ENCODE assay signal across 20 cellular contexts in genomic region chr1:199373139-199373538, GRCh38.
A peak's percentile ranks its signal among the peaks of the same experiment; 100 is the strongest.
DNase-seq lines count a peak whose midpoint lies in the region; ATAC-seq, FAIRE-seq and TF ChIP-seq lines count a peak whose summit lies in the region.
"Had no signal": no experiment of that assay in that cellular context is flagged by ENCODE, and none has a peak within 500 bp of the region (broad histone marks: within the 10 kb centered on the region; RNA-seq: fewer than 3 reads in every experiment).

No MANE protein-coding gene starts in this region.

- H3K27me3 Mint-ChIP-seq in activated CD8-positive, alpha-beta T cell treated with anti-CD3 and anti-CD28 coated beads for 36 hours, result peaks cover 4% of the 10 kb centered on the region
- H3K27me3 Mint-ChIP-seq in activated CD8-positive, alpha-beta T cell treated with anti-CD3 and anti-CD28 coated beads, Interleukin-2, amount 10 ng/mL, durations not matched to agents 7 days and 5 days (ENCODE audit: low read depth), result peaks cover 2% of the 10 kb centered on the region
- no peaks in the 10 kb centered on the region for H3K27me3 Mint-ChIP-seq in naive B cell

- H3K36me3 Mint-ChIP-seq in activated CD8-positive, alpha-beta T cell treated with anti-CD3 and anti-CD28 coated beads for 36 hours (ENCODE audit: low read depth), result no peaks in the 10 kb centered on the region
- H3K36me3 Mint-ChIP-seq in activated CD8-positive, alpha-beta T cell treated with anti-CD3 and anti-CD28 coated beads, Interleukin-2, amount 10 ng/mL, durations not matched to agents 7 days and 5 days (ENCODE audit: low read depth), result no peaks in the 10 kb centered on the region
- peaks cover 7 to 11% of the 10 kb centered on the region in 2 donors for H3K36me3 Mint-ChIP-seq in naive B cell
- H3K36me3 Mint-ChIP-seq: CD14-positive monocyte; CD8-positive, alpha-beta memory T cell had no signal

- intact Hi-C loops in activated CD8-positive, alpha-beta T cell treated with anti-CD3 and anti-CD28 coated beads for 36 hours (cut with micrococcal nuclease), result no loop called here
- intact Hi-C loops in head of caudate nucleus (cut with DNase I), result no loop called here

- H3K9me3 Mint-ChIP-seq in activated CD8-positive, alpha-beta T cell treated with anti-CD3 and anti-CD28 coated beads for 36 hours, result peaks cover 9% of the 10 kb centered on the region
- H3K9me3 Mint-ChIP-seq in activated CD8-positive, alpha-beta T cell treated with anti-CD3 and anti-CD28 coated beads, Interleukin-2, amount 10 ng/mL, durations not matched to agents 7 days and 5 days (ENCODE audit: insufficient read depth), result no peaks in the 10 kb centered on the region
- peaks cover 5 to 19% (median 14%) of the 10 kb centered on the region in 7 donors for H3K9me3 Mint-ChIP-seq in naive B cell
- H3K9me3 Mint-ChIP-seq: CD4-positive, alpha-beta T cell; HFFc6 had no signal

- TF ChIP-seq CTCF in activated CD8-positive, alpha-beta T cell treated with anti-CD3 and anti-CD28 coated beads for 36 hours (IDR thresholded peaks at IDR 0.05), result no peak
- no peak for TF ChIP-seq CTCF in D721Med (IDR thresholded peaks at IDR 0.05; ENCODE audit: insufficient read depth, missing control alignments)

- peak; percentile 41 for FAIRE-seq in D721Med (lab: Jason Lieb, UNC)
- FAIRE-seq: A549, GM12892, H54 had no signal

- H3K4me1 Mint-ChIP-seq in activated CD8-positive, alpha-beta T cell treated with anti-CD3 and anti-CD28 coated beads for 36 hours (ENCODE audit: low read depth), result peaks cover 3% of the 10 kb centered on the region
- no peaks in the 10 kb centered on the region for H3K4me1 Mint-ChIP-seq in activated CD8-positive, alpha-beta T cell treated with anti-CD3 and anti-CD28 coated beads, Interleukin-2, amount 10 ng/mL, durations not matched to agents 7 days and 5 days (ENCODE audit: low read depth)
- peaks cover 0 to 8% (median 5%) of the 10 kb centered on the region in 3 donors for H3K4me1 Mint-ChIP-seq in naive B cell
- H3K4me1 Mint-ChIP-seq: CD14-positive monocyte; CD8-positive, alpha-beta memory T cell had no signal

- CTCF ChIA-PET in activated CD8-positive, alpha-beta T cell treated with anti-CD3 and anti-CD28 coated beads for 36 hours (lab: Charles Lee), result no interaction called here
- CTCF ChIA-PET in activated CD8-positive, alpha-beta T cell treated with anti-CD3 and anti-CD28 coated beads, Interleukin-2, amount 10 ng/mL, durations not matched to agents 7 days and 5 days (lab: Charles Lee), result no interaction called here

- POLR2A ChIA-PET in activated CD8-positive, alpha-beta T cell treated with anti-CD3 and anti-CD28 coated beads for 36 hours (lab: Charles Lee), result no interaction called here
- POLR2A ChIA-PET in activated CD8-positive, alpha-beta T cell treated with anti-CD3 and anti-CD28 coated beads, Interleukin-2, amount 10 ng/mL, durations not matched to agents 7 days and 5 days (lab: Charles Lee), result no interaction called here

- no peak overlapping the region for H3K4me3 Mint-ChIP-seq in activated CD8-positive, alpha-beta T cell treated with anti-CD3 and anti-CD28 coated beads for 36 hours
- no peak overlapping the region for H3K4me3 Mint-ChIP-seq in activated CD8-positive, alpha-beta T cell treated with anti-CD3 and anti-CD28 coated beads, Interleukin-2, amount 10 ng/mL, durations not matched to agents 7 days and 5 days
- H3K4me3 Mint-ChIP-seq in naive B cell, result no peak overlapping the region
- H3K4me3 Mint-ChIP-seq: CD14-positive monocyte; CD4-positive, alpha-beta T cell; CD8-positive, alpha-beta memory T cell; HFFc6 had no signal

- DNase-seq in activated CD8-positive, alpha-beta T cell treated with anti-CD3 and anti-CD28 coated beads for 36 hours, result peak; percentile 4
- no peak for DNase-seq in activated CD8-positive, alpha-beta T cell treated with anti-CD3 and anti-CD28 coated beads, Interleukin-2, amount 10 ng/mL, durations not matched to agents 7 days and 5 days
- no peak for DNase-seq in D721Med (ENCODE audit: insufficient read length, low spot score)
- DNase-seq in naive B cell, result no peak
- no peak for DNase-seq in germinal center (ENCODE audit: low spot score)
- DNase-seq in head of caudate nucleus, result no peak
- DNase-seq: 8988T; ACHN; AML-193; BE2C; CD4-positive, alpha-beta T cell; CD8-positive, alpha-beta memory T cell; DMS53; DND-41; GOT3; HFFc6 had no signal

- ATAC-seq in activated CD8-positive, alpha-beta T cell treated with anti-CD3 and anti-CD28 coated beads for 36 hours, result peak; percentile 60
- ATAC-seq in activated CD8-positive, alpha-beta T cell treated with anti-CD3 and anti-CD28 coated beads, Interleukin-2, amount 10 ng/mL, durations not matched to agents 7 days and 5 days, result no peak
- ATAC-seq in naive B cell (ENCODE audit: low read depth in 2 of 2), result peak; percentile 28 to 56
- ATAC-seq: A549 had no signal

- no peak overlapping the region for H3K27ac Mint-ChIP-seq in activated CD8-positive, alpha-beta T cell treated with anti-CD3 and anti-CD28 coated beads for 36 hours
- no peak overlapping the region for H3K27ac Mint-ChIP-seq in activated CD8-positive, alpha-beta T cell treated with anti-CD3 and anti-CD28 coated beads, Interleukin-2, amount 10 ng/mL, durations not matched to agents 7 days and 5 days
- no peak overlapping the region for H3K27ac Mint-ChIP-seq in naive B cell
- H3K27ac Mint-ChIP-seq: CD14-positive monocyte; CD4-positive, alpha-beta T cell; CD8-positive, alpha-beta memory T cell; HFFc6 had no signal
